Comparison of ENCODE assay signal across 8 cellular contexts in genomic region chr5:80408475-80408875, GRCh38. TPM values are rescaled to one million over a fixed set of nuclear protein-coding genes. Genes with fewer than 3 reads are reported as not detected.
DNase-seq lines count a peak whose midpoint lies in the region; ATAC-seq, FAIRE-seq and TF ChIP-seq lines count a peak whose summit lies in the region.

No MANE protein-coding gene starts in this region.

- H3K27me3 ChIP-seq in SJSA1 (replicated peaks) (no peaks in the 10 kb centered on the region), bronchial epithelial cell (ENCODE audit: control insufficient read depth, insufficient read depth, low read length) (no peaks in the 10 kb centered on the region)

- FAIRE-seq in bronchial epithelial cell (lab: Jason Lieb, UNC): no peak

- H3K27ac ChIP-seq in SJSA1: peak overlapping the region; percentile 94

- peak; percentile 48 for ATAC-seq in GM19467 (IDR thresholded peaks at IDR 0.05; ENCODE audit: unreplicated experiment)

- no peak for TF ChIP-seq CTCF in bronchial epithelial cell (IDR thresholded peaks at IDR 0.05; ENCODE audit: insufficient read depth, low read length, severe bottlenecking)

- peak overlapping the region; percentile 72 for H3K4me3 ChIP-seq in SJSA1
- H3K4me3 ChIP-seq in bronchial epithelial cell (ENCODE audit: low read depth, low read length): peak overlapping the region; percentile 94

- peaks cover 3% of the 10 kb centered on the region for H3K36me3 ChIP-seq in SJSA1
- peaks cover 3% of the 10 kb centered on the region for H3K36me3 ChIP-seq in bronchial epithelial cell (ENCODE audit: control insufficient read depth, insufficient read depth, low read length)

- H3K4me1 ChIP-seq in SJSA1 (replicated peaks): peaks cover 11% of the 10 kb centered on the region

- no peaks in the 10 kb centered on the region for H3K9me3 ChIP-seq in SJSA1 (replicated peaks)

- DNase-seq in DMS79 (lab: John Stamatoyannopoulos, UW) (peak; percentile 44), HuH-7 (ENCODE audit: low spot score) (peak; percentile 60), SJSA1 (ENCODE audit: low read depth in 1 of 2, low spot score in 2 of 2) (peak in 1 of 2 experiments; percentile 74), bronchial epithelial cell (ENCODE audit: low read depth) (peak; percentile 34), kidney tubule cell (ENCODE audit: low spot score) (peak; percentile 71), NK-92 (lab: John Stamatoyannopoulos, UW; ENCODE audit: unreplicated experiment) (no peak)
- DNase-seq in stimulated activated CD4-positive, alpha-beta T cell treated with anti-CD3 and anti-CD28 coated beads, Interleukin-1b, Interleukin-23, amount 100 ng/mL, for 48 hours: peak; percentile 47

RNA-seq across cellular contexts. Expression of gene ZFYVE16, which starts 0.6 kb away (rescaled TPM):
- total RNA-seq in SJSA1 (2014; rRNA removed; shearing (Covaris generic)): 30.1 and 30.9 TPM in 2 replicates
- total RNA-seq in bronchial epithelial cell: 16.8 and 22.9 TPM in 2 replicates
